Comparison of ENCODE assay signal across 15 cellular contexts in the genomic region with DNA sequence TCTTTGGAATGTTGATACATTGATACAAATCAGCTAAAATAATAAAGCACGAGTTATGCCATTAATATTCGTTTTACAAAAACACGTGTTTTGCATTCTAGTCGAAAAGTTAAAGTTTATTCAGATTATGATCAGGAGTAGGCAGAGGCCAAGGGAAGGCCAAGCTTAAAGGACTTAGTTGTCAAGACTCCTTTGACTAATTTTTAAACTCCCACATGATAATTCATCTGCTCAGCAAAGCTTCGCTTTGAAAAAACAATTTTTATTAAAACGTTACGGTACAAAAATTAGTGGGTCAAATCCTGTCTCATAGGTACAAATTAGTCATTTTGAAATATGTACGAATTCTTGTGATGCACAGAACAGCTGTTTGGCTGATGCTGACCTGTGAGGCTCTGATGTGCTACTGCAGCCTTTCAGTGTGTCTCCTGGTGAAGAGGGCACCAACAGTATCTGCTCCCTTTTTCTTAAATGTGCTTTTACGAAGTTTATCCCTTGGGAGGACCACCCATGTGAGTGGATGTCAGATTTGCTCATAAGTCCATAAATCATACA. TPM values are rescaled to one million over a fixed set of nuclear protein-coding genes. Genes with fewer than 3 reads are reported as not detected.
A peak's percentile ranks its signal among the peaks of the same experiment; 100 is the strongest.
DNase-seq lines count a peak whose midpoint lies in the region; ATAC-seq, FAIRE-seq and TF ChIP-seq lines count a peak whose summit lies in the region.
"Had no signal": no experiment of that assay in that cellular context is flagged by ENCODE, and none has a peak within 500 bp of the region (broad histone marks: within the 10 kb centered on the region; RNA-seq: fewer than 3 reads in every experiment).

No MANE protein-coding gene starts in this region.

- H3K36me3 Mint-ChIP-seq in MCF 10A (ENCODE audit: insufficient read depth, unreplicated experiment): no peaks in the 10 kb centered on the region

- TF ChIP-seq CTCF in brain microvascular endothelial cell (IDR thresholded peaks at IDR 0.05; ENCODE audit: low read depth, low read length, missing control alignments) (no peak), GM13976 (IDR thresholded peaks at IDR 0.05; ENCODE audit: borderline replicate concordance, control extremely low read depth, extremely low read depth, insufficient read depth, missing control alignments) (no peak), MCF 10A (IDR thresholded peaks at IDR 0.05; ENCODE audit: unreplicated experiment) (no peak), stomach (IDR thresholded peaks at IDR 0.05) (no peak)

- DNase-seq in GM18507 (ENCODE audit: extremely low spot score, insufficient read length, low read depth) (no peak), SK-N-DZ (ENCODE audit: low spot score) (peak; percentile 11), brain microvascular endothelial cell (no peak), GM13976 (ENCODE audit: low spot score) (no peak), MCF 10A (ENCODE audit: unreplicated experiment) (no peak), stomach (no peak)
- DNase-seq: activated gamma-delta T cell treated with Interleukin-2 at 50 U/mL for 16 hours; foreskin melanocyte; NCI-H226; stimulated activated naive CD4-positive, alpha-beta T cell had no signal

- no TSS peak for BruUV-seq in MCF 10A (replicated peaks; lab: Mats Ljungman, UMichigan)

- H3K4me1 ChIP-seq in stomach: no peaks in the 10 kb centered on the region

- no peak for TF ChIP-seq EP300 in stomach (IDR thresholded peaks at IDR 0.05)

- no peak overlapping the region for H3K27ac Mint-ChIP-seq in MCF 10A (ENCODE audit: low read depth, unreplicated experiment)

- H3K4me3 Mint-ChIP-seq in MCF 10A (ENCODE audit: unreplicated experiment): no peak overlapping the region

- peak; percentile 72 for FAIRE-seq in GM18507 (lab: Jason Lieb, UNC)
- FAIRE-seq: colon had no signal

- H3K4me3 ChIP-seq in brain microvascular endothelial cell (ENCODE audit: low read depth, low read length): no peak overlapping the region
- H3K4me3 ChIP-seq in stomach: no peak overlapping the region
- H3K4me3 ChIP-seq: BLaER1 treated with 17β-estradiol and CSF1 and Interleukin-3, amounts not matched to agents 10 nM and 100 nM had no signal

- no peaks in the 10 kb centered on the region for H3K36me3 ChIP-seq in brain microvascular endothelial cell (replicated peaks)
- H3K36me3 ChIP-seq in stomach: no peaks in the 10 kb centered on the region
- H3K36me3 ChIP-seq: BLaER1 treated with 17β-estradiol and CSF1 and Interleukin-3, amounts not matched to agents 10 nM and 100 nM had no signal

- 77 to 87% (median 80%) methylated on average over 9 of the region's 9 CpGs for WGBS in stomach, 5 donors

- intact Hi-C loops in MCF 10A (cut with micrococcal nuclease): no loop called here
- intact Hi-C loops in stomach (cut with DNase I; ENCODE audit: low total_unique reads): no loop called here

- in situ Hi-C loops in brain microvascular endothelial cell (cut with HindIII; ENCODE audit: low pct_ligation_motif_present, low sequenced_read_pairs) (no loop called here), GM13976 (cut with MboI; ENCODE audit: low sequenced_read_pairs, unreplicated experiment) (no loop called here)

- POLR2A ChIA-PET in MCF 10A (lab: Yijun Ruan, JAX): interaction anchor here (1.6 kb wide), 1 partner anchor 69 kb away, joined by 5 read pairs; no protein-coding TSS in a partner anchor

- no peak for TF ChIP-seq POLR2A in stomach (IDR thresholded peaks at IDR 0.05)

- no peaks in the 10 kb centered on the region for H3K27me3 ChIP-seq in brain microvascular endothelial cell (replicated peaks)
- no peaks in the 10 kb centered on the region for H3K27me3 ChIP-seq in stomach
- H3K27me3 ChIP-seq: BLaER1 treated with 17β-estradiol and CSF1 and Interleukin-3, amounts not matched to agents 10 nM and 100 nM had no signal

- no peaks in the 10 kb centered on the region for H3K27me3 Mint-ChIP-seq in MCF 10A (ENCODE audit: insufficient read depth, unreplicated experiment)

- H3K9me3 Mint-ChIP-seq in MCF 10A (ENCODE audit: unreplicated experiment): peaks cover 7% of the 10 kb centered on the region

- no peak overlapping the region for H3K27ac ChIP-seq in brain microvascular endothelial cell
- H3K27ac ChIP-seq in stomach: no peak overlapping the region
- H3K27ac ChIP-seq: BLaER1 treated with 17β-estradiol and CSF1 and Interleukin-3, amounts not matched to agents 10 nM and 100 nM had no signal

- CTCF ChIA-PET in MCF 10A (lab: Yijun Ruan, JAX): interaction anchor here (0.6 to 0.7 kb wide), 2 partner anchors 153 to 497 kb away, joined by 3 to 4 read pairs; no protein-coding TSS in a partner anchor

- peak; percentile 70 for ATAC-seq in GM19397 (IDR thresholded peaks at IDR 0.05; ENCODE audit: unreplicated experiment)
- ATAC-seq in HG02943 (IDR thresholded peaks at IDR 0.05; ENCODE audit: low read depth, unreplicated experiment): peak; percentile 56
- ATAC-seq: left lobe of liver had no signal

- H3K4me1 Mint-ChIP-seq in MCF 10A (ENCODE audit: insufficient read depth, unreplicated experiment): no peaks in the 10 kb centered on the region

- no peaks in the 10 kb centered on the region for H3K9me3 ChIP-seq in stomach

RNA-seq across cellular contexts. Expression of gene NR3C1, which starts 23.0 kb away (rescaled TPM):
- 3.9 and 4.6 TPM in 2 replicates for polyA plus RNA-seq in SK-N-DZ (2014; cell fraction: cytosol; rRNA removed)
- 4.1 and 4.4 TPM in 2 replicates for polyA plus RNA-seq in SK-N-DZ (2014; cell fraction: nucleus; rRNA removed)
- total RNA-seq in MCF 10A (2022) (92.9 and 113 TPM in 2 replicates), stomach (10 to 100 TPM in 4 of 5 donors, 1 to 10 TPM in 1; 6.4 to 82.8 (median 52.6) TPM)
- polyA plus RNA-seq in stomach: 10 to 100 TPM; 11.5 to 18.6 (median 12.9) TPM
